ENCODE assay signal across 14 cellular contexts in genomic region chr3:183492849-183493179, GRCh38.
"Had no signal": no experiment of that assay in that cellular context is flagged by ENCODE, and none has a peak within 500 bp of the region (broad histone marks: within the 10 kb centered on the region; RNA-seq: fewer than 3 reads in every experiment).

No MANE protein-coding gene starts in this region.

- ATAC-seq: activated CD8-positive, alpha-beta T cell treated with anti-CD3 and anti-CD28 coated beads for 36 hours; mucosa of descending colon; naive thymus-derived CD8-positive, alpha-beta T cell; sciatic nerve; SK-N-SH treated with all-trans-retinoic acid at 6 μM for 48 hours had no signal

- H3K4me1 Mint-ChIP-seq: immature natural killer cell had no signal

- DNase-seq: activated CD4-positive, alpha-beta T cell treated with anti-CD3 and anti-CD28 coated beads for 4 hours; activated CD8-positive, alpha-beta T cell treated with anti-CD3 and anti-CD28 coated beads for 36 hours; effector memory CD4-positive, alpha-beta T cell; erythroblast; glutamatergic neuron; immature natural killer cell; mucosa of descending colon; naive thymus-derived CD8-positive, alpha-beta T cell; stimulated activated naive CD4-positive, alpha-beta T cell treated with Interleukin-2 at 50 U/mL for 16 hours had no signal

- H3K4me3 Mint-ChIP-seq: activated CD8-positive, alpha-beta T cell treated with anti-CD3 and anti-CD28 coated beads for 36 hours; activated naive CD4-positive, alpha-beta T cell treated with anti-CD3 and anti-CD28 coated beads, Interleukin-2, amount 50 U/mL, for 24 hours; immature natural killer cell; naive thymus-derived CD8-positive, alpha-beta T cell had no signal

- H3K27ac Mint-ChIP-seq: activated CD8-positive, alpha-beta T cell treated with anti-CD3 and anti-CD28 coated beads for 36 hours; activated naive CD4-positive, alpha-beta T cell treated with anti-CD3 and anti-CD28 coated beads, Interleukin-2, amount 50 U/mL, for 24 hours had no signal

- H3K9me3 Mint-ChIP-seq: activated CD8-positive, alpha-beta T cell treated with anti-CD3 and anti-CD28 coated beads for 36 hours; activated naive CD4-positive, alpha-beta T cell treated with anti-CD3 and anti-CD28 coated beads, Interleukin-2, amount 50 U/mL, for 24 hours; immature natural killer cell; naive thymus-derived CD8-positive, alpha-beta T cell had no signal

- H3K27ac ChIP-seq: ascending aorta, coronary artery had no signal

- H3K27me3 Mint-ChIP-seq: activated CD8-positive, alpha-beta T cell treated with anti-CD3 and anti-CD28 coated beads for 36 hours; activated naive CD4-positive, alpha-beta T cell treated with anti-CD3 and anti-CD28 coated beads, Interleukin-2, amount 50 U/mL, for 24 hours; naive thymus-derived CD8-positive, alpha-beta T cell had no signal
